In genomic region chr7:30770936-30771858, GRCh38 we compare ENCODE assay signal across 8 cellular contexts. TPM values are rescaled to one million over a fixed set of nuclear protein-coding genes. Genes with fewer than 3 reads are reported as not detected.
DNase-seq lines count a peak whose midpoint lies in the region; ATAC-seq, FAIRE-seq and TF ChIP-seq lines count a peak whose summit lies in the region.

TSS of gene MINDY4 (plus strand) at chr7:30771417. CDS start at chr7:30771494, 77 bp downstream.

- no peaks in the 10 kb centered on the region for H3K79me2 ChIP-seq in keratinocyte (ENCODE audit: control insufficient read depth, insufficient read depth, low read length)

- H3K9me1 ChIP-seq in keratinocyte (ENCODE audit: control insufficient read depth, extremely low read depth, insufficient read depth, low read length) = no peaks in the 10 kb centered on the region

- H3K9me3 ChIP-seq in keratinocyte (ENCODE audit: control insufficient read depth, low read depth, low read length) = no peaks in the 10 kb centered on the region

- peak within 1 kb of the TSS; percentile 74 for H3K9ac ChIP-seq in keratinocyte (ENCODE audit: control insufficient read depth, extremely low read depth, insufficient read depth, low read length)

- ATAC-seq in GM18505 (IDR thresholded peaks at IDR 0.05; ENCODE audit: unreplicated experiment) = peak; percentile 81
- ATAC-seq in HG02885 (IDR thresholded peaks at IDR 0.05; ENCODE audit: poor library complexity, unreplicated experiment) = peak; percentile 89

- peak; percentile 24 for TF ChIP-seq POLR2A in GM18505 (IDR thresholded peaks at IDR 0.05; ENCODE audit: borderline replicate concordance, extremely low read depth, insufficient read depth, insufficient read length)

- DNase-seq in NCI-H2107 treated with DMSO at 0.1 percent for 48 hours (lab: John Stamatoyannopoulos, UW; ENCODE audit: unreplicated experiment) = peak; percentile 28
- peak; percentile 50 for DNase-seq in activated CD4-positive, alpha-beta T cell treated with anti-CD3 and anti-CD28 coated beads for 1 hour
- peak; percentile 78 for DNase-seq in cerebellar cortex (ENCODE audit: low spot score)
- DNase-seq in keratinocyte (ENCODE audit: low read depth, low spot score) = no peak
- peak; percentile 55 to 68 (median 61) for DNase-seq in stimulated activated CD4-positive, alpha-beta T cell treated with anti-CD3 and anti-CD28 coated beads, Interleukin-12 subunit alpha, Interleukin-12 subunit beta, amount 100 ng/mL, for 48 hours (ENCODE audit: low read depth in 2 of 3, low spot score in 1 of 3)
- no peak for DNase-seq in NCI-H1694 treated with DMSO at 0.1 percent for 48 hours (lab: John Stamatoyannopoulos, UW)

- H3K27ac ChIP-seq in keratinocyte (ENCODE audit: control insufficient read depth, insufficient read depth, low read length) = peak within 1 kb of the TSS; percentile 51

- H3K4me3 ChIP-seq in keratinocyte (ENCODE audit: control insufficient read depth in 2 of 3, extremely low read depth in 1 of 3, insufficient read depth in 2 of 3, low read depth in 1 of 3, low read length in 3 of 3) = peak within 1 kb of the TSS; percentile 53 to 84 (median 72)

- H3K36me3 ChIP-seq in keratinocyte (ENCODE audit: control insufficient read depth in 2 of 2, extremely low read depth in 1 of 2, insufficient read depth in 2 of 2, low read length in 2 of 2) = no peaks in the 10 kb centered on the region

- H3K4me1 ChIP-seq in keratinocyte (ENCODE audit: control insufficient read depth, extremely low read depth, insufficient read depth, low read length) = peaks cover 15% of the 10 kb centered on the region

- dilution Hi-C loops in keratinocyte (cut with MboI; ENCODE audit: extremely low pct_ligation_motif_present, low sequenced_read_pairs) = no loop called here

- H4K20me1 ChIP-seq in keratinocyte (ENCODE audit: control insufficient read depth, extremely low read depth, insufficient read depth, low read length) = no peaks in the 10 kb centered on the region

- TF ChIP-seq CTCF in keratinocyte (optimal IDR thresholded peaks at IDR 0.05 in 1 of 3, IDR thresholded peaks at IDR 0.05 in 1 of 3, conservative IDR thresholded peaks at IDR 0.05 in 1 of 3; ENCODE audit: extremely low read depth in 1 of 3, insufficient read depth in 2 of 3, low read length in 3 of 3) = peak in 2 of 3 experiments; percentile 6

- peak within 1 kb of the TSS; percentile 81 for H2AFZ ChIP-seq in keratinocyte (ENCODE audit: control insufficient read depth, low read length)

- no peaks in the 10 kb centered on the region for H3K27me3 ChIP-seq in keratinocyte (ENCODE audit: control insufficient read depth, extremely low read depth, insufficient read depth, low read length)

- FAIRE-seq in keratinocyte (lab: Jason Lieb, UNC) = no peak

- peak within 1 kb of the TSS; percentile 91 for H3K4me2 ChIP-seq in keratinocyte (ENCODE audit: control insufficient read depth, extremely low read depth, insufficient read depth, low read depth, low read length)

RNA-seq across cellular contexts. Expression of gene MINDY4, which starts in this region (rescaled TPM):
- 1.5 to 1.8 TPM (median 1.7 TPM) in 3 replicates for polyA plus RNA-seq in keratinocyte
- 0.26 TPM for polyA plus RNA-seq in keratinocyte (2011; ENCODE audit: low read depth)
- 1.3 and 1.4 TPM in 2 replicates for polyA plus RNA-seq in keratinocyte (2011; cell fraction: cytosol; rRNA removed)
- polyA plus RNA-seq in keratinocyte (2011; cell fraction: nucleus; rRNA removed) = 3.1 and 3.5 TPM in 2 replicates
- polyA plus RNA-seq in keratinocyte (2012; ENCODE audit: low replicate concordance) = 0.63 and 2.7 TPM in 2 replicates
- polyA minus RNA-seq in keratinocyte = 1.5 to 3.9 TPM (median 3.5 TPM) in 3 replicates
- polyA minus RNA-seq in keratinocyte (2011; cell fraction: cytosol; rRNA and poly(A)+ RNA removed) = 1.2 TPM
- 3.0 and 3.8 TPM in 2 replicates for polyA minus RNA-seq in keratinocyte (2011; cell fraction: nucleus; rRNA and poly(A)+ RNA removed)

Comparison
In these comparisons a context has a peak if more than half of its experiments do, and no peak if none do; other contexts are left out.
1. DNase-seq: peak in NCI-H2107 treated with DMSO at 0.1 percent for 48 hours (single experiment), activated CD4-positive, alpha-beta T cell treated with anti-CD3 and anti-CD28 coated beads for 1 hour (single experiment), cerebellar cortex (single experiment) and stimulated activated CD4-positive, alpha-beta T cell treated with anti-CD3 and anti-CD28 coated beads, Interleukin-12 subunit alpha, Interleukin-12 subunit beta, amount 100 ng/mL, for 48 hours (3 of 3); none in keratinocyte (single experiment) and NCI-H1694 treated with DMSO at 0.1 percent for 48 hours (single experiment).